In the genomic region with DNA sequence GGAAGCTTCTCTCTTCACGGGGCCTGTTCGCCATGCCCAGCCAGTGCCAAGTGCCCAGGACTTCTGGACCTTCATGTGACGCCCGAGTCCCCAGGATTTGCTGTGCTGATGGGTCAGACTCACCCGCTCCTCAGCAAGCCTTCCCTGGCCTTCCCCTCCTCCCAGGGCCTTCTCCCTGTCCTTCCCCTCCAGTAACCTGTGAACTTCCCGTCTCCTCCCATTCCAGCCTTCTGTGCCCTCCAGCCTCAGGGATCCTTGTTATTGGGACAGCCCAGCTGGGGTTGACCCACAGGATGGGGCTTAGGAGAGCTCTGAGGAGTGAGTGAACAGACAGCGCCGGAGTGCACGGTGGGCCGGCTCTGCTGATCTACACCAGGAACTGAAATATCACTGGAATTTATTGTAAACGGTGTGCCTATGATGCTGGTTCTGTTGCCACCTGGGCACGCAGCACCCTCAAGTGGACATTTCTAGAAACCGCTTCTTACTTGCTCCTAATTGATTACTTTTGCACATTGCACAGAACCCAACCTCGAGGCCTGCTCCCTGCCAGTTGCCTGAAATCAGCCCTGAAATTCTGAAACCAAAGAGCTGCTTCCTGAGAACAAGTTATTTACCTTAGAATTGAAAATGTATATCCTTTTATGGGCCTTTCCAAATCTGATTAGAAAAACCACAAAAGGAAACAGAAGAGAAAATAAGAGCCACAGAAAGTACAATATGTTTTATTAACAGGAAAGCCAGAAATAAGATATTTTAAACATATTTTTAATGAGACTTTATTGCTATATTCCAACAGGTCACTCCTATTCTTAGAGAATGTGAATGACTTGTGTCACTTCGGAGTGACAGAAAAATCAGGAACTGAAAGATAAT, we compare ENCODE assay signal across 8 cellular contexts. TPM values are rescaled to one million over a fixed set of nuclear protein-coding genes. Genes with fewer than 3 reads are reported as not detected.
A peak's percentile ranks its signal among the peaks of the same experiment; 100 is the strongest.
DNase-seq lines count a peak whose midpoint lies in the region; ATAC-seq and TF ChIP-seq lines count a peak whose summit lies in the region.

No MANE protein-coding gene starts in this region.

- H3K27me3 Mint-ChIP-seq in activated CD8-positive, alpha-beta T cell treated with anti-CD3 and anti-CD28 coated beads for 36 hours, result no peaks in the 10 kb centered on the region

- no peak overlapping the region for H3K9ac ChIP-seq in fibroblast of lung (ENCODE audit: insufficient read depth, low read length)

- CTCF ChIA-PET in activated CD8-positive, alpha-beta T cell treated with anti-CD3 and anti-CD28 coated beads for 36 hours (lab: Charles Lee), result interaction anchor here (0.6 to 4.5 kb wide), 26 partner anchors 8 to 121 kb away, joined by 3 to 29 read pairs (median 4); a partner anchor contains a TSS

- H3K4me1 Mint-ChIP-seq in activated CD8-positive, alpha-beta T cell treated with anti-CD3 and anti-CD28 coated beads for 36 hours (ENCODE audit: low read depth), result peaks cover 47% of the 10 kb centered on the region

- H3K27ac Mint-ChIP-seq in activated CD8-positive, alpha-beta T cell treated with anti-CD3 and anti-CD28 coated beads for 36 hours, result peak overlapping the region; percentile 85

- TF ChIP-seq CTCF in heart left ventricle (IDR thresholded peaks at IDR 0.05) (peak; percentile 34 to 62 (median 48)), fibroblast of lung (conservative IDR thresholded peaks at IDR 0.05 in 1 of 2, IDR thresholded peaks at IDR 0.05 in 1 of 2; ENCODE audit: low read depth in 1 of 2, low read length in 2 of 2) (peak; percentile 53 to 64), sigmoid colon (IDR thresholded peaks at IDR 0.05) (peak in 3 of 4 experiments; percentile 35 to 50 (median 40))
- peak; percentile 38 for TF ChIP-seq CTCF in activated CD8-positive, alpha-beta T cell treated with anti-CD3 and anti-CD28 coated beads for 36 hours (IDR thresholded peaks at IDR 0.05)

- H3K4me2 ChIP-seq in fibroblast of lung (ENCODE audit: extremely low read depth, insufficient read depth, low read length), result no peak overlapping the region

- intact Hi-C loops in heart left ventricle (cut with DNase I) (no loop called here), Right ventricle myocardium inferior (cut with DNase I) (no loop called here), sigmoid colon (cut with DNase I) (no loop called here)
- intact Hi-C loops in activated CD8-positive, alpha-beta T cell treated with anti-CD3 and anti-CD28 coated beads for 36 hours (cut with micrococcal nuclease), result no loop called here

- peak overlapping the region; percentile 87 to 98 (median 95) for H3K27ac ChIP-seq in heart left ventricle
- H3K27ac ChIP-seq in fibroblast of lung (ENCODE audit: insufficient read depth, low read length), result no peak overlapping the region
- H3K27ac ChIP-seq in sigmoid colon, result peak overlapping the region; percentile 93 to 97 (median 94)

- H3K9me3 ChIP-seq in heart left ventricle (no peaks in the 10 kb centered on the region), fibroblast of lung (ENCODE audit: control insufficient read depth, insufficient read depth, low read depth, low read length) (no peaks in the 10 kb centered on the region), sigmoid colon (no peaks in the 10 kb centered on the region)

- POLR2A ChIA-PET in activated CD8-positive, alpha-beta T cell treated with anti-CD3 and anti-CD28 coated beads for 36 hours (lab: Charles Lee), result interaction anchor here (0.6 to 1.5 kb wide), 7 partner anchors 9 to 198 kb away, joined by 3 to 4 read pairs (median 4); no protein-coding TSS in a partner anchor

- no peaks in the 10 kb centered on the region for H4K20me1 ChIP-seq in fibroblast of lung (ENCODE audit: control insufficient read depth, extremely low read depth, insufficient read depth, low read length)

- peak overlapping the region; percentile 9 to 59 (median 50) for H3K4me3 ChIP-seq in heart left ventricle
- H3K4me3 ChIP-seq in fibroblast of lung (replicated peaks in 1 of 4; ENCODE audit: control extremely low read depth in 1 of 4, insufficient read depth in 1 of 4, low read depth in 3 of 4, low read length in 4 of 4), result no peak overlapping the region
- H3K4me3 ChIP-seq in sigmoid colon, result peak overlapping the region in 1 of 4 donors; percentile 6

- TF ChIP-seq EP300 in sigmoid colon (IDR thresholded peaks at IDR 0.05), result no peak

- H3K36me3 ChIP-seq in heart left ventricle (no peaks in the 10 kb centered on the region), fibroblast of lung (ENCODE audit: control insufficient read depth, insufficient read depth, low read length) (no peaks in the 10 kb centered on the region), sigmoid colon (no peaks in the 10 kb centered on the region)

- no peaks in the 10 kb centered on the region for H3K27me3 ChIP-seq in heart left ventricle
- no peaks in the 10 kb centered on the region for H3K27me3 ChIP-seq in fibroblast of lung (ENCODE audit: control insufficient read depth, insufficient read depth, low read length)
- no peaks in the 10 kb centered on the region for H3K27me3 ChIP-seq in sigmoid colon

- DNase-seq in heart left ventricle (peak in 3 of 5 donors; percentile 30 to 48 (median 45)), Right ventricle myocardium inferior (ENCODE audit: missing footprints) (no peak), NCI-H2196 treated with DMSO at 0.1 percent for 48 hours (lab: John Stamatoyannopoulos, UW; ENCODE audit: unreplicated experiment) (peak; percentile 40), fibroblast of lung (ENCODE audit: low read depth in 2 of 2) (peak; percentile 57 to 81), sigmoid colon (no peak)
- DNase-seq in activated CD8-positive, alpha-beta T cell treated with anti-CD3 and anti-CD28 coated beads for 36 hours, result peak; percentile 68

- 51 to 64% (median 57%) methylated on average over 11 to 15 of the region's 15 CpGs for WGBS in heart left ventricle, 4 donors
- 38 to 48% methylated on average over 15 of the region's 15 CpGs for WGBS in sigmoid colon, 2 donors

- TF ChIP-seq POLR2A in heart left ventricle (IDR thresholded peaks at IDR 0.05) (peak in 1 of 2 donors; percentile 62), sigmoid colon (IDR thresholded peaks at IDR 0.05) (no peak)

- no peak overlapping the region for H3K4me3 Mint-ChIP-seq in activated CD8-positive, alpha-beta T cell treated with anti-CD3 and anti-CD28 coated beads for 36 hours

- ATAC-seq in heart left ventricle (no peak), Right ventricle myocardium inferior (no peak), HG03457 (IDR thresholded peaks at IDR 0.05; ENCODE audit: unreplicated experiment) (no peak), GM21447 (IDR thresholded peaks at IDR 0.05; ENCODE audit: unreplicated experiment) (no peak)
- ATAC-seq in activated CD8-positive, alpha-beta T cell treated with anti-CD3 and anti-CD28 coated beads for 36 hours, result peak; percentile 75

- H3K9me3 Mint-ChIP-seq in activated CD8-positive, alpha-beta T cell treated with anti-CD3 and anti-CD28 coated beads for 36 hours, result no peaks in the 10 kb centered on the region

- H2AFZ ChIP-seq in fibroblast of lung (ENCODE audit: low read length), result no peak overlapping the region

- H3K79me2 ChIP-seq in fibroblast of lung (ENCODE audit: control insufficient read depth, insufficient read depth, low read length), result no peaks in the 10 kb centered on the region

- H3K4me1 ChIP-seq in heart left ventricle (peaks cover 10 to 92% (median 71%) of the 10 kb centered on the region in 12 donors), fibroblast of lung (ENCODE audit: control insufficient read depth, extremely low read depth, insufficient read depth, low read length) (peaks cover 33% of the 10 kb centered on the region), sigmoid colon (peaks cover 0 to 66% (median 54%) of the 10 kb centered on the region in 4 donors)

- H3K36me3 Mint-ChIP-seq in activated CD8-positive, alpha-beta T cell treated with anti-CD3 and anti-CD28 coated beads for 36 hours (ENCODE audit: low read depth), result no peaks in the 10 kb centered on the region

RNA-seq across cellular contexts. Expression of a gene that starts 1.6 kb away (rescaled TPM):
- 10 to 100 TPM in 2 of 9 donors, 1 to 10 TPM in 7; 4.1 to 10.3 (median 6.8) TPM for total RNA-seq in heart left ventricle
- 10 to 100 TPM in 1 of 2 donors, 1 to 10 TPM in 1; 7.4 to 11.3 TPM for polyA plus RNA-seq in heart left ventricle
- 9.6 TPM for total RNA-seq in Right ventricle myocardium inferior
- total RNA-seq in activated CD8-positive, alpha-beta T cell treated with anti-CD3 and anti-CD28 coated beads for 36 hours, result not detected
- total RNA-seq in fibroblast of lung, result under 0.01 and 0.17 TPM in 2 replicates
- 0.34 and 0.41 TPM in 2 replicates for polyA plus RNA-seq in fibroblast of lung
- polyA plus RNA-seq in fibroblast of lung (2012), result 0.37 and 0.48 TPM in 2 replicates
- polyA minus RNA-seq in fibroblast of lung (ENCODE audit: low replicate concordance), result not detected in 2 replicates
- 1 to 10 TPM in 3 of 4 donors, under 1 TPM in 1; 0.82 to 5.5 (median 2.1) TPM for total RNA-seq in sigmoid colon
- 1 to 10 TPM in 1 of 3 donors, not detected in 2; 2.5 TPM for polyA plus RNA-seq in sigmoid colon

RNA-seq across cellular contexts. Expression of a gene that starts 4.8 kb away (rescaled TPM):
- total RNA-seq in heart left ventricle (1 to 10 TPM in 8 of 9 donors, under 1 TPM in 1; 0.97 to 9.5 (median 4.4) TPM), Right ventricle myocardium inferior (8.1 TPM), fibroblast of lung (0.26 and 1.2 TPM in 2 replicates), sigmoid colon (1 to 10 TPM; 2.1 to 6.4 (median 4.0) TPM)
- polyA plus RNA-seq in heart left ventricle (1 to 10 TPM; 3.7 to 6.3 TPM), fibroblast of lung (3.1 and 3.3 TPM in 2 replicates), sigmoid colon (10 to 100 TPM in 2 of 3 donors, 1 to 10 TPM in 1; 4.2 to 88.5 (median 12.7) TPM)
- total RNA-seq in activated CD8-positive, alpha-beta T cell treated with anti-CD3 and anti-CD28 coated beads for 36 hours, result not detected
- polyA plus RNA-seq in fibroblast of lung (2012), result 5.9 and 6.3 TPM in 2 replicates
- polyA minus RNA-seq in fibroblast of lung (ENCODE audit: low replicate concordance), result 5.4 and 6.0 TPM in 2 replicates

RNA-seq across cellular contexts. Expression of a gene that starts 40.6 kb away (rescaled TPM):
- not detected for total RNA-seq in heart left ventricle
- not detected for polyA plus RNA-seq in heart left ventricle
- not detected for total RNA-seq in Right ventricle myocardium inferior
- total RNA-seq in activated CD8-positive, alpha-beta T cell treated with anti-CD3 and anti-CD28 coated beads for 36 hours, result not detected
- total RNA-seq in fibroblast of lung, result not detected in 2 replicates
- not detected in 2 replicates for polyA plus RNA-seq in fibroblast of lung
- not detected in 2 replicates for polyA plus RNA-seq in fibroblast of lung (2012)
- not detected in 2 replicates for polyA minus RNA-seq in fibroblast of lung (ENCODE audit: low replicate concordance)
- total RNA-seq in sigmoid colon, result not detected
- polyA plus RNA-seq in sigmoid colon, result not detected

RNA-seq across cellular contexts. Expression of a gene that starts 47.1 kb away (rescaled TPM):
- total RNA-seq in heart left ventricle, result not detected
- polyA plus RNA-seq in heart left ventricle, result not detected
- not detected for total RNA-seq in Right ventricle myocardium inferior
- total RNA-seq in activated CD8-positive, alpha-beta T cell treated with anti-CD3 and anti-CD28 coated beads for 36 hours, result not detected
- total RNA-seq in fibroblast of lung, result 0.17 TPM in 1 of 2 replicates, not detected in the other
- 0.17 and 0.18 TPM in 2 replicates for polyA plus RNA-seq in fibroblast of lung
- polyA plus RNA-seq in fibroblast of lung (2012), result not detected in 2 replicates
- not detected in 2 replicates for polyA minus RNA-seq in fibroblast of lung (ENCODE audit: low replicate concordance)
- total RNA-seq in sigmoid colon, result not detected
- polyA plus RNA-seq in sigmoid colon, result not detected

Comparison
In these comparisons a context has a peak if more than half of its experiments do, and no peak if none do; other contexts are left out.
1. DNase-seq: peak in heart left ventricle (3 of 5), NCI-H2196 treated with DMSO at 0.1 percent for 48 hours (single experiment), activated CD8-positive, alpha-beta T cell treated with anti-CD3 and anti-CD28 coated beads for 36 hours (single experiment) and fibroblast of lung (2 of 2); none in Right ventricle myocardium inferior (single experiment) and sigmoid colon (single experiment).
2. H3K4me3 ChIP-seq: peak in heart left ventricle (12 of 12); none in fibroblast of lung (0 of 4).
3. Peak in every context shown above with its lines, with median percentiles within 50 percentile points of each other: CTCF ChIP-seq.